Comparison of ENCODE assay signal across 17 cellular contexts in genomic region chr6:37407948-37408347, GRCh38. TPM values are rescaled to one million over a fixed set of nuclear protein-coding genes. Genes with fewer than 3 reads are reported as not detected.
A peak's percentile ranks its signal among the peaks of the same experiment; 100 is the strongest.
DNase-seq lines count a peak whose midpoint lies in the region; ATAC-seq, FAIRE-seq and TF ChIP-seq lines count a peak whose summit lies in the region.
"Had no signal": no experiment of that assay in that cellular context is flagged by ENCODE, and none has a peak within 500 bp of the region (broad histone marks: within the 10 kb centered on the region; RNA-seq: fewer than 3 reads in every experiment).

No MANE protein-coding gene starts in this region.

- no peak overlapping the region for H3K27ac ChIP-seq in SK-N-SH (ENCODE audit: low read depth in 2 of 2, low read length in 1 of 2)
- H3K27ac ChIP-seq: BLaER1, GM23248 had no signal

- POLR2A ChIA-PET in activated CD4-positive, alpha-beta T cell treated with anti-CD3 and anti-CD28 coated beads for 36 hours (lab: Charles Lee) = no interaction called here
- POLR2A ChIA-PET in SK-N-SH (lab: Yijun Ruan, JAX) = no interaction called here

- H3K79me2 ChIP-seq in SK-N-SH (ENCODE audit: insufficient read depth) = no peaks in the 10 kb centered on the region

- H3K27me3 ChIP-seq in bronchial epithelial cell (ENCODE audit: control insufficient read depth, insufficient read depth, low read length) (no peaks in the 10 kb centered on the region), SK-N-SH (ENCODE audit: insufficient read depth) (no peaks in the 10 kb centered on the region)
- H3K27me3 ChIP-seq: BLaER1 had no signal

- no peaks in the 10 kb centered on the region for H3K9me3 Mint-ChIP-seq in activated CD4-positive, alpha-beta T cell treated with anti-CD3 and anti-CD28 coated beads for 36 hours (ENCODE audit: low read depth)
- no peaks in the 10 kb centered on the region for H3K9me3 Mint-ChIP-seq in progenitor cell of endocrine pancreas (ENCODE audit: low read depth)
- H3K9me3 Mint-ChIP-seq: CD8-positive, alpha-beta memory T cell had no signal

- no peaks in the 10 kb centered on the region for H3K9me2 ChIP-seq in SK-N-SH

- no peaks in the 10 kb centered on the region for H3K36me3 Mint-ChIP-seq in activated CD4-positive, alpha-beta T cell treated with anti-CD3 and anti-CD28 coated beads for 36 hours (ENCODE audit: low read depth)
- no peaks in the 10 kb centered on the region for H3K36me3 Mint-ChIP-seq in progenitor cell of endocrine pancreas (ENCODE audit: insufficient read depth)

- 60% methylated on average over 5 of the region's 5 CpGs for WGBS in SK-N-SH (ENCODE audit: low lambda C conversion rate)

- intact Hi-C loops in activated CD4-positive, alpha-beta T cell treated with anti-CD3 and anti-CD28 coated beads for 36 hours (cut with DNase I, micrococcal nuclease) = no loop called here

- no peaks in the 10 kb centered on the region for H3F3A ChIP-seq in SK-N-SH (replicated peaks; ENCODE audit: insufficient read depth)

- no peaks in the 10 kb centered on the region for H3K27me3 Mint-ChIP-seq in activated CD4-positive, alpha-beta T cell treated with anti-CD3 and anti-CD28 coated beads for 36 hours
- no peaks in the 10 kb centered on the region for H3K27me3 Mint-ChIP-seq in progenitor cell of endocrine pancreas
- H3K27me3 Mint-ChIP-seq: CD8-positive, alpha-beta memory T cell had no signal

- no peak overlapping the region for H3K9ac ChIP-seq in SK-N-SH
- H3K9ac ChIP-seq: BLaER1, GM23248 had no signal

- H3K4me3 ChIP-seq in bronchial epithelial cell (ENCODE audit: low read depth, low read length) = no peak overlapping the region
- H3K4me3 ChIP-seq in SK-N-SH (ENCODE audit: low read depth in 2 of 2, low read length in 1 of 2) = no peak overlapping the region; a peak in 1 of 4 replicates
- H3K4me3 ChIP-seq: BLaER1, GM23248 had no signal

- DNase-seq in activated CD4-positive, alpha-beta T cell treated with anti-CD3 and anti-CD28 coated beads for 36 hours = no peak
- no peak for DNase-seq in activated CD4-positive, alpha-beta T cell treated with anti-CD3 and anti-CD28 coated beads, Interleukin-2, amount 50 U/mL, for 48 hours
- DNase-seq in NCI-H2171 (lab: John Stamatoyannopoulos, UW) (peak; percentile 43), bronchial epithelial cell (ENCODE audit: low read depth) (peak; percentile 58), progenitor cell of endocrine pancreas (ENCODE audit: low spot score, unreplicated experiment) (no peak), NCI-H2029 (lab: John Stamatoyannopoulos, UW) (no peak), NCI-H1436 (lab: John Stamatoyannopoulos, UW) (no peak), SK-N-SH (no peak)
- DNase-seq: 8988T; AML-193; Caco-2; CD8-positive, alpha-beta memory T cell; GM23248; H7 had no signal

- H3K4me2 ChIP-seq in SK-N-SH = no peak overlapping the region
- H3K4me2 ChIP-seq: BLaER1 had no signal

- H3K9me3 ChIP-seq in SK-N-SH = no peaks in the 10 kb centered on the region
- H3K9me3 ChIP-seq: BLaER1, Caco-2 had no signal

- peak; percentile 51 for ATAC-seq in activated CD4-positive, alpha-beta T cell treated with anti-CD3 and anti-CD28 coated beads for 36 hours
- ATAC-seq: HepG2 had no signal

- FAIRE-seq in bronchial epithelial cell (lab: Jason Lieb, UNC) = no peak
- FAIRE-seq: HepG2, HTR-8/SVneo had no signal

- H3K4me3 Mint-ChIP-seq in activated CD4-positive, alpha-beta T cell treated with anti-CD3 and anti-CD28 coated beads for 36 hours = no peak overlapping the region
- H3K4me3 Mint-ChIP-seq in progenitor cell of endocrine pancreas (ENCODE audit: low read depth) = no peak overlapping the region
- H3K4me3 Mint-ChIP-seq: CD8-positive, alpha-beta memory T cell had no signal

- CTCF ChIA-PET in activated CD4-positive, alpha-beta T cell treated with anti-CD3 and anti-CD28 coated beads for 36 hours (lab: Charles Lee) = no interaction called here
- CTCF ChIA-PET in SK-N-SH (lab: Yijun Ruan, JAX) = interaction anchor here (1.8 kb wide), 1 partner anchor 28 kb away, joined by 4 read pairs; no protein-coding TSS in a partner anchor

- H3K4me1 ChIP-seq in SK-N-SH (ENCODE audit: control insufficient read depth in 1 of 2, insufficient read depth in 2 of 2, low read depth in 1 of 2, low read length in 1 of 2) = no peaks in the 10 kb centered on the region
- H3K4me1 ChIP-seq: BLaER1, Caco-2 had no signal

- no peak overlapping the region for H2AFZ ChIP-seq in SK-N-SH (ENCODE audit: low read depth)
- H2AFZ ChIP-seq: GM23248 had no signal

- no peaks in the 10 kb centered on the region for H3K36me3 ChIP-seq in bronchial epithelial cell (ENCODE audit: control insufficient read depth, insufficient read depth, low read length)
- H3K36me3 ChIP-seq in SK-N-SH (replicated peaks in 1 of 2; ENCODE audit: control insufficient read depth in 1 of 2, insufficient read depth in 2 of 2, low read length in 1 of 2) = no peaks in the 10 kb centered on the region
- H3K36me3 ChIP-seq: BLaER1 had no signal

- no peak for TF ChIP-seq EP300 in SK-N-SH (IDR thresholded peaks at IDR 0.05; ENCODE audit: borderline replicate concordance in 1 of 2, low read depth in 1 of 2, low read length in 1 of 2)

- H4K20me1 ChIP-seq in SK-N-SH (ENCODE audit: insufficient read depth) = no peaks in the 10 kb centered on the region
- H4K20me1 ChIP-seq: BLaER1 had no signal

- H3K4me1 Mint-ChIP-seq in activated CD4-positive, alpha-beta T cell treated with anti-CD3 and anti-CD28 coated beads for 36 hours = no peaks in the 10 kb centered on the region
- H3K4me1 Mint-ChIP-seq in progenitor cell of endocrine pancreas (ENCODE audit: low read depth) = no peaks in the 10 kb centered on the region
- H3K4me1 Mint-ChIP-seq: CD8-positive, alpha-beta memory T cell had no signal

- H3K27ac Mint-ChIP-seq in activated CD4-positive, alpha-beta T cell treated with anti-CD3 and anti-CD28 coated beads for 36 hours = no peak overlapping the region
- peak overlapping the region; percentile 31 for H3K27ac Mint-ChIP-seq in progenitor cell of endocrine pancreas
- H3K27ac Mint-ChIP-seq: CD8-positive, alpha-beta memory T cell had no signal

- no peak for TF ChIP-seq RAD21 in SK-N-SH (IDR thresholded peaks at IDR 0.05; ENCODE audit: low read length)

- TF ChIP-seq CTCF in bronchial epithelial cell (IDR thresholded peaks at IDR 0.05; ENCODE audit: insufficient read depth, low read length, severe bottlenecking) (no peak), progenitor cell of endocrine pancreas (IDR thresholded peaks at IDR 0.05; ENCODE audit: unreplicated experiment) (no peak), SK-N-SH (IDR thresholded peaks at IDR 0.05) (no peak)

TF ChIP-seq in SK-N-SH, 30 proteins besides CTCF, POLR2A, EP300 and RAD21 (continues in another document):
- TF ChIP-seq USF2 (IDR thresholded peaks at IDR 0.05; ENCODE audit: borderline replicate concordance, low read depth, low read length) (no peak), RXRA (IDR thresholded peaks at IDR 0.05; ENCODE audit: borderline replicate concordance, low read depth) (no peak), TCF12 (IDR thresholded peaks at IDR 0.05) (no peak), YY1 (IDR thresholded peaks at IDR 0.05; ENCODE audit: low read depth) (no peak), JUND (IDR thresholded peaks at IDR 0.05) (no peak), ZBTB33 (IDR thresholded peaks at IDR 0.05; ENCODE audit: borderline replicate concordance, low read depth) (no peak), MEF2A (IDR thresholded peaks at IDR 0.05; ENCODE audit: borderline replicate concordance, low read depth) (no peak), IRF3 (IDR thresholded peaks at IDR 0.05; ENCODE audit: low read depth, low read length) (no peak)

RNA-seq across cellular contexts. Expression of gene CMTR1, which starts 25.1 kb away (rescaled TPM):
- 10 to 100 TPM; 65.3 to 74.6 TPM for total RNA-seq in activated CD4-positive, alpha-beta T cell treated with anti-CD3 and anti-CD28 coated beads for 36 hours
- total RNA-seq in bronchial epithelial cell = 15.8 and 22.1 TPM in 2 replicates
- total RNA-seq in progenitor cell of endocrine pancreas = 48.0 and 50.5 TPM in 2 replicates
- 19.8 and 25.0 TPM in 2 replicates for polyA plus RNA-seq in SK-N-SH (2012; rRNA removed)
- 14.4 and 17.2 TPM in 2 replicates for polyA plus RNA-seq in SK-N-SH (2012; cell fraction: cytosol; rRNA removed)
- polyA plus RNA-seq in SK-N-SH (2012; cell fraction: nucleus; rRNA removed) = 52.7 and 76.0 TPM in 2 replicates

RNA-seq across cellular contexts. Expression of gene RNF8, which starts 54.2 kb away (rescaled TPM):
- total RNA-seq in activated CD4-positive, alpha-beta T cell treated with anti-CD3 and anti-CD28 coated beads for 36 hours = 10 to 100 TPM; 20.6 to 23.8 TPM
- 20.8 and 29.2 TPM in 2 replicates for total RNA-seq in bronchial epithelial cell
- 30.8 and 34.2 TPM in 2 replicates for total RNA-seq in progenitor cell of endocrine pancreas
- polyA plus RNA-seq in SK-N-SH (2012; rRNA removed) = 19.8 and 21.7 TPM in 2 replicates
- 21.5 and 28.1 TPM in 2 replicates for polyA plus RNA-seq in SK-N-SH (2012; cell fraction: cytosol; rRNA removed)
- 19.5 and 22.9 TPM in 2 replicates for polyA plus RNA-seq in SK-N-SH (2012; cell fraction: nucleus; rRNA removed)

Comparison
In these comparisons a context has a peak if more than half of its experiments do, and no peak if none do; other contexts are left out.
1. DNase-seq: peak in NCI-H2171 (single experiment) and bronchial epithelial cell (single experiment); none in activated CD4-positive, alpha-beta T cell treated with anti-CD3 and anti-CD28 coated beads for 36 hours (single experiment), activated CD4-positive, alpha-beta T cell treated with anti-CD3 and anti-CD28 coated beads, Interleukin-2, amount 50 U/mL, for 48 hours (0 of 2), progenitor cell of endocrine pancreas (single experiment), NCI-H2029 (single experiment), NCI-H1436 (single experiment) and SK-N-SH (single experiment).